ENCODE assay signal across 24 cellular contexts in the genomic region with DNA sequence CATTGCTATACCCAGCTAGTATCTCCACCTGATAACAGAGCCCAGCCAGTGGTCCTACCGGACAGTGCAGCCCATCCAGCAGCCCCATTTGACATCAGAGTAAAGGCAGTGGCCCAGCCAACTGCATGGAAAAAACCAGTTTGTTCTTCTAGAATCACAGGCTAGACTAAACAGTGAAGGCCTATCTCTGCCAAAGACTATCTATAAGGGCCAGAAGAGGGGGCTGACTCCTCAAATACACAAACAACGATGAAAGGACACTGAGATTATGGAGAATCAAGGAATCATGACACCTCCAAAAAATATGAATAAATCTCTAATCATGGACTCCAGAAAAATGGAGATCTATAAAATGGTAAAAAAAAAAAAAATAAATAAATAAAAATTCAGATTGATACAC.
"Had no signal": no experiment of that assay in that cellular context is flagged by ENCODE, and none has a peak within 500 bp of the region (broad histone marks: within the 10 kb centered on the region; RNA-seq: fewer than 3 reads in every experiment).

No MANE protein-coding gene starts in this region.

- H3K4me2 ChIP-seq: KMS-11 had no signal

- DNase-seq: activated B cell treated with CpG ODN at 0.5 μM for 24 hours; activated CD4-positive, alpha-beta T cell treated with anti-CD3 and anti-CD28 coated beads for 1 hour; activated CD4-positive, alpha-beta T cell treated with anti-CD3 and anti-CD28 coated beads, Interleukin-2, amount 10 ng/mL, durations not matched to agents 24 days and 14 days; activated CD4-positive, alpha-beta T cell treated with anti-CD3 and anti-CD28 coated beads, Interleukin-2, amount 50 U/mL, for 48 hours; activated CD8-positive, alpha-beta memory T cell treated with anti-CD3 and anti-CD28 coated beads, Interleukin-2, amount 10 ng/mL, durations not matched to agents 7 days and 5 days; activated effector memory CD4-positive, alpha-beta T cell treated with Interleukin-2 at 50 U/mL for 16 hours; activated naive CD4-positive, alpha-beta T cell; activated T-cell treated with anti-CD3 and anti-CD28 coated beads, Interleukin-2, amount 50 U/mL, for 24 hours; aorta; NCI-H1092; NCI-H1417; NCI-H1930; NCI-H2171 treated with DMSO at 0.1 percent for 48 hours; NCI-H226; NCI-H526; NK-92 treated with Interleukin-12 subunit alpha and Interleukin-12 subunit beta, amount 100 ng/mL, for 24 hours; Peyer's patch; Right ventricle myocardium superior; T-helper 17 cell; T-helper 9 cell had no signal

- H3K9ac ChIP-seq: KMS-11 had no signal

- H3K4me3 ChIP-seq: breast epithelium, Peyer's patch, SJSA1 had no signal

- H3K9me3 ChIP-seq: Peyer's patch, SJSA1 had no signal

- H3K27me3 ChIP-seq: Peyer's patch, SJSA1 had no signal

- H3K4me1 ChIP-seq: breast epithelium, Peyer's patch, SJSA1 had no signal

- H3K36me3 ChIP-seq: breast epithelium, Peyer's patch, SJSA1 had no signal

- H3K27ac ChIP-seq: breast epithelium, KMS-11, Peyer's patch, RWPE1, SJSA1 had no signal
